In genomic region chr1:208245185-208245705, GRCh38 we compare ENCODE assay signal across 8 cellular contexts. TPM values are rescaled to one million over a fixed set of nuclear protein-coding genes. Genes with fewer than 3 reads are reported as not detected.
A peak's percentile ranks its signal among the peaks of the same experiment; 100 is the strongest.
DNase-seq lines count a peak whose midpoint lies in the region; ATAC-seq, FAIRE-seq and TF ChIP-seq lines count a peak whose summit lies in the region.

No MANE protein-coding gene starts in this region.

- TF ChIP-seq CTCF in 22Rv1 (IDR thresholded peaks at IDR 0.05) (peak; percentile 94), kidney (IDR thresholded peaks at IDR 0.05; ENCODE audit: borderline replicate concordance, extremely low read depth, insufficient read depth) (peak; percentile 83)

- peaks cover under 1 to 22% of the 10 kb centered on the region in 2 donors for H3K4me1 ChIP-seq in kidney (ENCODE audit: control insufficient read depth in 1 of 2, insufficient read depth in 1 of 2, low read depth in 1 of 2, low read length in 2 of 2)

- no peaks in the 10 kb centered on the region for H3K36me3 ChIP-seq in kidney (ENCODE audit: control insufficient read depth in 1 of 2, insufficient read depth in 2 of 2, low read length in 2 of 2)

- H3K9ac ChIP-seq in kidney (ENCODE audit: low read length in 2 of 2) = peak overlapping the region in 1 of 2 donors; percentile 57

- FAIRE-seq in GM18507 (lab: Jason Lieb, UNC) (peak; percentile 94), kidney (lab: Jason Lieb, UNC) (peak; percentile 58)

- peak; percentile 54 for DNase-seq in GM18507 (ENCODE audit: extremely low spot score, insufficient read length, low read depth)
- DNase-seq in NCI-H2227 treated with DMSO at 0.1 percent for 48 hours (lab: John Stamatoyannopoulos, UW) = peak; percentile 84
- peak; percentile 84 for DNase-seq in cerebellum (ENCODE audit: low spot score)
- DNase-seq in kidney = peak; percentile 92
- peak; percentile 89 for DNase-seq in stimulated activated CD4-positive, alpha-beta T cell treated with anti-CD3 and anti-CD28 coated beads, Interleukin-15, amount 100 ng/mL, for 24 hours

- ATAC-seq in HG03139 (IDR thresholded peaks at IDR 0.05; ENCODE audit: unreplicated experiment) = peak; percentile 67
- ATAC-seq in activated CD4-positive, CD25-positive, alpha-beta regulatory T cell treated with anti-CD3 and anti-CD28 coated beads, Interleukin-2, amount 50 U/mL, for 24 hours = peak; percentile 65 to 72

- H3K9me3 ChIP-seq in kidney (ENCODE audit: control insufficient read depth in 1 of 2, low read length in 2 of 2) = no peaks in the 10 kb centered on the region

- H3K27ac ChIP-seq in 22Rv1 = peak overlapping the region; percentile 82
- H3K27ac ChIP-seq in kidney (ENCODE audit: low read depth in 2 of 2, low read length in 2 of 2) = peak overlapping the region in 1 of 2 donors; percentile 80

- intact Hi-C loops in kidney (cut with DNase I) = loop anchor here (10.0 kb wide), 1 partner anchor 220 kb away; no protein-coding TSS in a partner anchor

- peak overlapping the region; percentile 59 to 76 for H3K4me3 ChIP-seq in kidney (ENCODE audit: low read length in 2 of 2)

RNA-seq across cellular contexts. Expression of gene PLXNA2, which starts 1.1 kb away (rescaled TPM):
- total RNA-seq in cerebellum (45.1 TPM), kidney (27.9 TPM)
- polyA plus RNA-seq in kidney (ENCODE audit: insufficient read depth, low read depth, low replicate concordance) = 2.4 TPM
